ENCODE assay signal across 8 cellular contexts in genomic region chr17:5237541-5238016, GRCh38. TPM values are rescaled to one million over a fixed set of nuclear protein-coding genes. Genes with fewer than 3 reads are reported as not detected.
DNase-seq lines count a peak whose midpoint lies in the region; ATAC-seq, FAIRE-seq and TF ChIP-seq lines count a peak whose summit lies in the region.

No MANE protein-coding gene starts in this region.

- no peak overlapping the region for H3K4me3 Mint-ChIP-seq in T-helper 2 cell treated with Interferon-gamma antibody and Interleukin-4, amounts not matched to agents 5 μg/mL and 100 μg/mL, for 36 hours
- peak overlapping the region in 3 of 10 donors; percentile 8 to 32 (median 28) for H3K4me3 Mint-ChIP-seq in naive thymus-derived CD4-positive, alpha-beta T cell

- no peak for TF ChIP-seq EP300 in H1 (IDR thresholded peaks at IDR 0.05; ENCODE audit: borderline replicate concordance in 1 of 2, low read depth in 2 of 2, low read length in 2 of 2)

- H3K27me3 Mint-ChIP-seq in T-helper 2 cell treated with Interferon-gamma antibody and Interleukin-4, amounts not matched to agents 5 μg/mL and 100 μg/mL, for 36 hours (ENCODE audit: low read depth), result no peaks in the 10 kb centered on the region
- H3K27me3 Mint-ChIP-seq in naive thymus-derived CD4-positive, alpha-beta T cell, result peaks cover 0 to 2% (median 0%) of the 10 kb centered on the region in 5 donors

- no peak overlapping the region for H3K27ac Mint-ChIP-seq in T-helper 2 cell treated with Interferon-gamma antibody and Interleukin-4, amounts not matched to agents 5 μg/mL and 100 μg/mL, for 36 hours
- peak overlapping the region in 6 of 9 donors; percentile 42 to 78 (median 60) for H3K27ac Mint-ChIP-seq in naive thymus-derived CD4-positive, alpha-beta T cell

- H3K27ac ChIP-seq in H1 (ENCODE audit: low read depth, low read length), result no peak overlapping the region
- no peak overlapping the region for H3K27ac ChIP-seq in naive thymus-derived CD4-positive, alpha-beta T cell (ENCODE audit: low read depth, low read length)

- CTCF ChIA-PET in H1 (lab: Charles Lee; ENCODE audit: partially characterized antibody), result interaction anchor here (0.6 to 4.3 kb wide), 21 partner anchors 10 to 1058 kb away, joined by 3 to 20 read pairs (median 4); no protein-coding TSS in a partner anchor
- CTCF ChIA-PET in naive thymus-derived CD4-positive, alpha-beta T cell (lab: Charles Lee), result interaction anchor here (0.7 to 1.3 kb wide), 3 partner anchors 10 to 39 kb away, joined by 3 to 5 read pairs (median 3); no protein-coding TSS in a partner anchor

- intact Hi-C loops in naive thymus-derived CD4-positive, alpha-beta T cell (cut with micrococcal nuclease), result loop anchor here (1.0 to 2.0 kb wide), 2 partner anchors 40 to 41 kb away; no protein-coding TSS in a partner anchor

- no peak overlapping the region for H3K14ac ChIP-seq in H1 (ENCODE audit: insufficient read length)

- H3K23me2 ChIP-seq in H1 (ENCODE audit: low read depth, low read length), result no peaks in the 10 kb centered on the region

- no peak overlapping the region for H3K4me3 ChIP-seq in H1 (ENCODE audit: extremely low read depth in 1 of 4, insufficient read depth in 2 of 4, low read depth in 3 of 4, low read length in 4 of 4)
- no peak overlapping the region for H3K4me3 ChIP-seq in naive thymus-derived CD4-positive, alpha-beta T cell (ENCODE audit: low read length)

- H3K18ac ChIP-seq in H1 (ENCODE audit: extremely low read depth, low read length), result no peak overlapping the region

- no peak overlapping the region for H2BK15ac ChIP-seq in H1 (ENCODE audit: low read length)

- WGBS in H1 (ENCODE audit: extremely low coverage in 1 of 2, insufficient coverage in 1 of 2, insufficient read length in 1 of 2, insufficient replicate concordance in 2 of 2, low coverage in 1 of 2, low lambda C conversion rate in 2 of 2, missing lambda C conversion rate in 1 of 2), 2 experiments, result 41% methylated on average over 6 of the region's 6 CpGs; no CpG with 5 or more reads in 1 of the 2 experiments

- H3K4ac ChIP-seq in H1 (replicated peaks; ENCODE audit: insufficient read length, low read depth, low read length), result no peak overlapping the region

- H2BK12ac ChIP-seq in H1 (ENCODE audit: low read depth, low read length), result no peak overlapping the region

- no peak overlapping the region for H3K23ac ChIP-seq in H1 (ENCODE audit: insufficient read length)

- no peak overlapping the region for H2BK20ac ChIP-seq in H1 (ENCODE audit: low read length)

- no peaks in the 10 kb centered on the region for H3K9me3 Mint-ChIP-seq in T-helper 2 cell treated with Interferon-gamma antibody and Interleukin-4, amounts not matched to agents 5 μg/mL and 100 μg/mL, for 36 hours
- peaks cover 0 to 6% (median 3%) of the 10 kb centered on the region in 11 donors for H3K9me3 Mint-ChIP-seq in naive thymus-derived CD4-positive, alpha-beta T cell

- H2BK120ac ChIP-seq in H1 (replicated peaks; ENCODE audit: low read depth, low read length), result no peak overlapping the region

- H2AK5ac ChIP-seq in H1 (ENCODE audit: low read depth, low read length), result no peak overlapping the region

- H3K9ac ChIP-seq in H1 (replicated peaks in 1 of 4; ENCODE audit: extremely low read depth in 1 of 4, low read depth in 3 of 4, low read length in 3 of 4), result no peak overlapping the region

- peak; percentile 39 for FAIRE-seq in H1 (lab: Jason Lieb, UNC)

- no peak overlapping the region for H3K56ac ChIP-seq in H1 (replicated peaks; ENCODE audit: insufficient read length, low read depth, low read length)

- no peaks in the 10 kb centered on the region for H3K9me3 ChIP-seq in H1 (ENCODE audit: insufficient read depth in 2 of 2, low read depth in 1 of 2, low read length in 1 of 2)
- no peaks in the 10 kb centered on the region for H3K9me3 ChIP-seq in naive thymus-derived CD4-positive, alpha-beta T cell (ENCODE audit: control insufficient read depth in 2 of 3, low read length in 3 of 3)

- peak; percentile 82 for TF ChIP-seq CTCF in GM12874 (IDR thresholded peaks at IDR 0.05; ENCODE audit: insufficient read depth, low read depth, low read length)
- peak; percentile 78 to 97 (median 85) for TF ChIP-seq CTCF in H1 (IDR thresholded peaks at IDR 0.05; ENCODE audit: control extremely low read depth in 1 of 3, insufficient read depth in 1 of 3, low read depth in 1 of 3, low read length in 3 of 3)

- H3K79me2 ChIP-seq in H1 (ENCODE audit: control insufficient read depth in 1 of 2, insufficient read depth in 2 of 2, low read length in 2 of 2), result no peaks in the 10 kb centered on the region

- no peak overlapping the region for H2AFZ ChIP-seq in H1 (ENCODE audit: low read length)

- peak; percentile 55 for ATAC-seq in naive thymus-derived CD4-positive, alpha-beta T cell
- ATAC-seq in HG02970 (IDR thresholded peaks at IDR 0.05; ENCODE audit: low FRiP score, unreplicated experiment), result no peak

- H3K36me3 Mint-ChIP-seq in T-helper 2 cell treated with Interferon-gamma antibody and Interleukin-4, amounts not matched to agents 5 μg/mL and 100 μg/mL, for 36 hours (ENCODE audit: low read depth), result no peaks in the 10 kb centered on the region
- peaks cover 0 to 19% (median 8%) of the 10 kb centered on the region in 5 donors for H3K36me3 Mint-ChIP-seq in naive thymus-derived CD4-positive, alpha-beta T cell

- POLR2A ChIA-PET in H1 (lab: Charles Lee; ENCODE audit: partially characterized antibody), result interaction anchor here (1.1 to 1.4 kb wide), 2 partner anchors 55 to 135 kb away, joined by 4 to 5 read pairs; no protein-coding TSS in a partner anchor
- POLR2A ChIA-PET in naive thymus-derived CD4-positive, alpha-beta T cell (lab: Charles Lee), result interaction anchor here (1.3 to 2.1 kb wide), 2 partner anchors 10 to 11 kb away, joined by 5 to 9 read pairs; no protein-coding TSS in a partner anchor

- no peaks in the 10 kb centered on the region for H3K36me3 ChIP-seq in H1 (ENCODE audit: control insufficient read depth in 2 of 4, insufficient read depth in 4 of 4, low read length in 3 of 4)
- H3K36me3 ChIP-seq in naive thymus-derived CD4-positive, alpha-beta T cell (ENCODE audit: control insufficient read depth in 2 of 3, insufficient read depth in 3 of 3, low read length in 3 of 3), result no peaks in the 10 kb centered on the region

- no peak overlapping the region for H4K8ac ChIP-seq in H1 (ENCODE audit: extremely low read depth, insufficient read depth, low read length)

- H3K79me1 ChIP-seq in H1 (ENCODE audit: low read depth, low read length), result no peaks in the 10 kb centered on the region

- H4K5ac ChIP-seq in H1 (ENCODE audit: insufficient read length, low read depth, low read length), result no peak overlapping the region

- no peak overlapping the region for H2BK5ac ChIP-seq in H1 (ENCODE audit: low read depth, low read length)

- H4K20me1 ChIP-seq in H1 (replicated peaks in 1 of 2; ENCODE audit: control insufficient read depth in 1 of 2, insufficient read depth in 2 of 2, low read length in 2 of 2), result peaks cover 0 to 2% of the 10 kb centered on the region in 2 experiments

- no peak overlapping the region for H3K4me2 ChIP-seq in H1 (ENCODE audit: insufficient read depth in 1 of 2, low read depth in 2 of 2, low read length in 2 of 2)

- peaks cover 7% of the 10 kb centered on the region for H3K4me1 Mint-ChIP-seq in T-helper 2 cell treated with Interferon-gamma antibody and Interleukin-4, amounts not matched to agents 5 μg/mL and 100 μg/mL, for 36 hours (ENCODE audit: low read depth)
- H3K4me1 Mint-ChIP-seq in naive thymus-derived CD4-positive, alpha-beta T cell, result peaks cover 11 to 44% (median 36%) of the 10 kb centered on the region in 7 donors

- TF ChIP-seq RAD21 in H1 (IDR thresholded peaks at IDR 0.05 in 1 of 2, conservative IDR thresholded peaks at IDR 0.05 in 1 of 2; ENCODE audit: low read depth in 2 of 2, low read length in 2 of 2), result peak; percentile 67 to 75

- H3K4me1 ChIP-seq in H1 (replicated peaks in 1 of 4; ENCODE audit: control insufficient read depth in 3 of 4, insufficient read depth in 4 of 4, low read length in 3 of 4), result no peaks in the 10 kb centered on the region
- peaks cover 22 to 40% of the 10 kb centered on the region in 2 donors for H3K4me1 ChIP-seq in naive thymus-derived CD4-positive, alpha-beta T cell (ENCODE audit: control insufficient read depth in 2 of 2, insufficient read depth in 2 of 2, low read length in 2 of 2)

- DNase-seq in AG08395 (ENCODE audit: low spot score) (peak; percentile 82), M059J (ENCODE audit: low read depth) (peak; percentile 61), H1 (ENCODE audit: low read depth in 1 of 2, low spot score in 2 of 2) (peak; percentile 46 to 86), GF-D8 (lab: John Stamatoyannopoulos, UW) (no peak)
- peak; percentile 27 for DNase-seq in T-helper 2 cell treated with Interferon-gamma antibody and Interleukin-4, amounts not matched to agents 5 μg/mL and 100 μg/mL, for 36 hours (ENCODE audit: low spot score)
- peak in 2 of 9 donors; percentile 8 to 28 for DNase-seq in naive thymus-derived CD4-positive, alpha-beta T cell

- H4K91ac ChIP-seq in H1 (replicated peaks; ENCODE audit: insufficient read length, low read length), result no peak overlapping the region

- H3K27me3 ChIP-seq in H1 (replicated peaks in 1 of 4; ENCODE audit: control insufficient read depth in 3 of 4, extremely low read depth in 1 of 4, insufficient read depth in 3 of 4, low read length in 3 of 4), result no peaks in the 10 kb centered on the region
- H3K27me3 ChIP-seq in naive thymus-derived CD4-positive, alpha-beta T cell (ENCODE audit: control insufficient read depth in 2 of 2, insufficient read depth in 2 of 2, low read length in 2 of 2), result no peaks in the 10 kb centered on the region

- TF ChIP-seq POLR2A in H1 (IDR thresholded peaks at IDR 0.05; ENCODE audit: control extremely low read depth in 1 of 2, low read depth in 2 of 2, low read length in 2 of 2), result no peak

RNA-seq across cellular contexts. Expression of gene SCIMP, which starts 2.9 kb away (rescaled TPM):
- not detected in 2 replicates for total RNA-seq in M059J (2014; rRNA removed; shearing (Covaris generic))
- total RNA-seq in H1 (2021; fragmentation: NEBNext Ultra II Directional; extraction: Animal tissue kit (Norgen Biotek cat#: 25700)), result not detected in 2 replicates
- polyA plus RNA-seq in H1 (2011; rRNA removed), result not detected in 2 replicates
- not detected for polyA plus RNA-seq in H1 (2011; cell fraction: cytosol; rRNA removed)
- polyA plus RNA-seq in H1 (2011; cell fraction: nucleus; rRNA removed), result not detected
- polyA plus RNA-seq in H1 (2012, experiment 1 of 2), result 0.21 to 0.38 TPM in 2 of 4 replicates, not detected in the others
- 0.09 TPM for polyA plus RNA-seq in H1 (2012, experiment 2 of 2)
- not detected for polyA plus RNA-seq in H1 (2013, experiment 1 of 2)
- polyA plus RNA-seq in H1 (2013, experiment 2 of 2), result not detected
- not detected in 2 replicates for polyA minus RNA-seq in H1 (2011; rRNA and poly(A)+ RNA removed)
- polyA minus RNA-seq in H1 (2011; cell fraction: cytosol; rRNA and poly(A)+ RNA removed), result not detected
- not detected for polyA minus RNA-seq in H1 (2011; cell fraction: nucleus; rRNA and poly(A)+ RNA removed)
- 10 to 100 TPM in 1 of 5 experiments, 1 to 10 TPM in 3, not detected in 1; 1.4 to 24.8 (median 1.6) TPM for total RNA-seq in naive thymus-derived CD4-positive, alpha-beta T cell
- under 1 TPM; 0.33 to 0.35 TPM for polyA plus RNA-seq in naive thymus-derived CD4-positive, alpha-beta T cell

RNA-seq across cellular contexts. Expression of gene RABEP1, which starts 44.5 kb away (rescaled TPM):
- total RNA-seq in M059J (2014; rRNA removed; shearing (Covaris generic)), result 31.7 and 35.0 TPM in 2 replicates
- 50.7 and 52.3 TPM in 2 replicates for total RNA-seq in H1 (2021; fragmentation: NEBNext Ultra II Directional; extraction: Animal tissue kit (Norgen Biotek cat#: 25700))
- polyA plus RNA-seq in H1 (2011; rRNA removed), result 4.5 and 8.5 TPM in 2 replicates
- 14.2 TPM for polyA plus RNA-seq in H1 (2011; cell fraction: cytosol; rRNA removed)
- 16.9 TPM for polyA plus RNA-seq in H1 (2011; cell fraction: nucleus; rRNA removed)
- 23.8 to 36.5 TPM (median 28.8 TPM) in 4 replicates for polyA plus RNA-seq in H1 (2012, experiment 1 of 2)
- polyA plus RNA-seq in H1 (2012, experiment 2 of 2), result 5.4 TPM
- 35.1 TPM for polyA plus RNA-seq in H1 (2013, experiment 1 of 2)
- polyA plus RNA-seq in H1 (2013, experiment 2 of 2), result 34.3 TPM
- polyA minus RNA-seq in H1 (2011; rRNA and poly(A)+ RNA removed), result 42.8 and 74.6 TPM in 2 replicates
- 19.2 TPM for polyA minus RNA-seq in H1 (2011; cell fraction: cytosol; rRNA and poly(A)+ RNA removed)
- polyA minus RNA-seq in H1 (2011; cell fraction: nucleus; rRNA and poly(A)+ RNA removed), result 83.9 TPM
- total RNA-seq in naive thymus-derived CD4-positive, alpha-beta T cell, result 10 to 100 TPM; 37.3 to 58.5 (median 44.6) TPM
- 10 to 100 TPM; 26.2 to 35.9 TPM for polyA plus RNA-seq in naive thymus-derived CD4-positive, alpha-beta T cell

RNA-seq across cellular contexts. Expression of gene ZNF594, which starts 45.9 kb away (rescaled TPM):
- 9.5 and 10.2 TPM in 2 replicates for total RNA-seq in M059J (2014; rRNA removed; shearing (Covaris generic))
- total RNA-seq in H1 (2021; fragmentation: NEBNext Ultra II Directional; extraction: Animal tissue kit (Norgen Biotek cat#: 25700)), result 14.3 and 15.5 TPM in 2 replicates
- 3.6 and 4.2 TPM in 2 replicates for polyA plus RNA-seq in H1 (2011; rRNA removed)
- 5.3 TPM for polyA plus RNA-seq in H1 (2011; cell fraction: cytosol; rRNA removed)
- 12.8 TPM for polyA plus RNA-seq in H1 (2011; cell fraction: nucleus; rRNA removed)
- 5.0 to 8.8 TPM (median 7.7 TPM) in 4 replicates for polyA plus RNA-seq in H1 (2012, experiment 1 of 2)
- 0.31 TPM for polyA plus RNA-seq in H1 (2012, experiment 2 of 2)
- polyA plus RNA-seq in H1 (2013, experiment 1 of 2), result 6.2 TPM
- 5.6 TPM for polyA plus RNA-seq in H1 (2013, experiment 2 of 2)
- polyA minus RNA-seq in H1 (2011; rRNA and poly(A)+ RNA removed), result 6.8 and 7.7 TPM in 2 replicates
- polyA minus RNA-seq in H1 (2011; cell fraction: cytosol; rRNA and poly(A)+ RNA removed), result 9.1 TPM
- polyA minus RNA-seq in H1 (2011; cell fraction: nucleus; rRNA and poly(A)+ RNA removed), result 29.7 TPM
- 10 to 100 TPM in 3 of 5 experiments, 1 to 10 TPM in 2; 4.8 to 35.7 (median 11.6) TPM for total RNA-seq in naive thymus-derived CD4-positive, alpha-beta T cell
- 1 to 10 TPM; 2.6 to 4.4 TPM for polyA plus RNA-seq in naive thymus-derived CD4-positive, alpha-beta T cell
